8 cellular contexts compared by ENCODE assay signal in the genomic region with DNA sequence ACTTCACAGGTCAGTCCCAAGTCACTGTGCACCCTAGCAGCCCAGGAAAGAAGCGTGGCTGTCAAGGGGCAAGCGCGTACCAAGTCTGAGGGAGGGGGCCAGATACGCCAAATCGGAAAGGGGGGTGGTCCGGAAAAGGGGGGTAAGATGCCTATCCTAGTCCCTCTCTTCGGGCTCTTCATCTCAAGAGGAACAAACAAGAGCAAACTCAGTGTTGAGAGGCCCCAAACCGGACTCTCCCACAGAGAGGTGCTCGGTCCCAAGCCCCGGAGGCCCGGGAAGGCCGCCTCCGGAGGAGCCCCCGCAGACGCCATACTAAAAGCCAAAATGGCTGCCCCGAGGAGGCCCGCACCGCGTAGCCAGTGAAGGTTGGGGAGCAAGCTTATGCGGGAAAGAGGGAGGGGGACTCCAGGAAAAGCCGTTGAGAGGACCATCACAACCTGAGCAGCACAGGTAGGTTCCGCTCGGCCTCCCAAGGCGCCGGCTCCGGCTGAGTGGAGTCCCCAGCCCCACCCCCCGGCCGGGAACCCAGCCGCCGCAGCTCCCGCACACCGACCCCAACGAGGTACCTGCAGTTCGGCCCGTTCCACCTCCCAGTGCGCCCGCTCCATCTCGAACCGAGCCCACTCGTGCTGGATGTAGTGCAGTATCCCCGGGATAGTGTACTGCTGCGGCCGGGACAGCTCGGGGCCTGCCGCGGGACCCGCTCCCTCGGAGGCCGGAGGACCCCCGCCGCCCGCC. TPM values are rescaled to one million over a fixed set of nuclear protein-coding genes. Genes with fewer than 3 reads are reported as not detected.
DNase-seq lines count a peak whose midpoint lies in the region; ATAC-seq and TF ChIP-seq lines count a peak whose summit lies in the region.

TSS of gene AP4S1 (plus strand) at position 315 of the 741 bp plus-strand sequence. CDS start 40,548 bp downstream, outside the sequence.

- intact Hi-C loops in thyroid gland (cut with DNase I) = no loop called here

- DNase-seq in NCI-H187 (lab: John Stamatoyannopoulos, UW) (peak; percentile 28), NCI-H187 treated with DMSO at 0.1 percent for 48 hours (lab: John Stamatoyannopoulos, UW) (no peak), SHP77 treated with DMSO at 0.1 percent for 48 hours (lab: John Stamatoyannopoulos, UW) (peak; percentile 27), globus pallidus (ENCODE audit: low spot score) (peak; percentile 46), omental fat pad (ENCODE audit: low spot score) (peak; percentile 35), thyroid gland (peak; percentile 75 to 78)
- peak; percentile 59 for DNase-seq in activated naive CD4-positive, alpha-beta T cell treated with Interleukin-2 at 50 U/mL for 16 hours

- ATAC-seq in HG03442 (IDR thresholded peaks at IDR 0.05; ENCODE audit: unreplicated experiment) (peak; percentile 21), omental fat pad (ENCODE audit: low FRiP score) (peak; percentile 8)

- TF ChIP-seq CTCF in omental fat pad (IDR thresholded peaks at IDR 0.05) (no peak), thyroid gland (IDR thresholded peaks at IDR 0.05) (no peak)

- H3K4me1 ChIP-seq in thyroid gland = peaks cover 30 to 39% of the 10 kb centered on the region in 2 donors

- H3K27ac ChIP-seq in thyroid gland = peak within 1 kb of the TSS; percentile 99 to 100 (median 99)

- 0% methylated on average over 19 to 38 of the region's 52 CpGs for WGBS in thyroid gland, 2 donors

- H3K36me3 ChIP-seq in thyroid gland = no peaks in the 10 kb centered on the region

- peak in 1 of 2 donors; percentile 49 for TF ChIP-seq POLR2A in thyroid gland (IDR thresholded peaks at IDR 0.05)

- H3K9me3 ChIP-seq in thyroid gland = no peaks in the 10 kb centered on the region

- peak within 1 kb of the TSS; percentile 83 to 100 (median 99) for H3K4me3 ChIP-seq in thyroid gland (replicated peaks in 1 of 3)

- H3K27me3 ChIP-seq in thyroid gland = no peaks in the 10 kb centered on the region

RNA-seq across cellular contexts. Expression of gene AP4S1, which starts in this region (rescaled TPM):
- total RNA-seq in omental fat pad (10 to 100 TPM in 1 of 4 donors, 1 to 10 TPM in 3; 5.0 to 13.0 (median 8.6) TPM), thyroid gland (10 to 100 TPM; 19.5 to 33.9 (median 24.3) TPM)
